26 cellular contexts compared by ENCODE assay signal in genomic region chr3:155441506-155441905, GRCh38.
"Had no signal": no experiment of that assay in that cellular context is flagged by ENCODE, and none has a peak within 500 bp of the region (broad histone marks: within the 10 kb centered on the region; RNA-seq: fewer than 3 reads in every experiment).

No MANE protein-coding gene starts in this region.

- H3K27me3 ChIP-seq: SJCRH30 had no signal

- H3K36me3 ChIP-seq: SJCRH30 had no signal

- H3K9me3 ChIP-seq: SJCRH30 had no signal

- FAIRE-seq: bronchial epithelial cell, TTC549 had no signal

- H3K4me3 ChIP-seq: SJCRH30, SK-N-MC had no signal

- DNase-seq: activated CD4-positive, alpha-beta memory T cell treated with anti-CD3 and anti-CD28 coated beads for 36 hours; activated CD4-positive, alpha-beta T cell treated with anti-CD3 and anti-CD28 coated beads, Interleukin-2, amount 10 ng/mL, durations not matched to agents 24 days and 14 days; activated CD8-positive, alpha-beta memory T cell treated with anti-CD3 and anti-CD28 coated beads, Interleukin-2, amount 50 U/mL, for 4 hours; activated gamma-delta T cell treated with Interleukin-2 at 50 U/mL for 16 hours; activated naive CD4-positive, alpha-beta T cell treated with anti-CD3 and anti-CD28 coated beads, Interleukin-2, amount 10 ng/mL, durations not matched to agents 7 days and 5 days; activated naive CD8-positive, alpha-beta T cell treated with anti-CD3 and anti-CD28 coated beads, Interleukin-2, amount 50 U/mL, for 24 hours; activated T-cell treated with anti-CD3 and anti-CD28 coated beads for 4 hours; activated T-cell treated with anti-CD3 and anti-CD28 coated beads, Interleukin-2, amount 50 U/mL, for 4 hours; Karpas-422; KBM-7; NCI-H1048; NCI-H1105 treated with DMSO at 0.1 percent for 48 hours; NCI-H1436; NCI-H1694; NCI-H1930; NCI-H2081 treated with DMSO at 0.1 percent for 48 hours; NCI-H226; NCI-H446 treated with DMSO at 0.1 percent for 48 hours; NCI-H524; NCI-H69; SHP77; SJCRH30 had no signal

- H3K27ac ChIP-seq: SJCRH30, SK-N-MC had no signal

- ATAC-seq: activated naive CD8-positive, alpha-beta T cell treated with anti-CD3 and anti-CD28 coated beads, Interleukin-2, amount 50 U/mL, for 24 hours; activated T-cell treated with anti-CD3 and anti-CD28 coated beads, Interleukin-2, amount 50 U/mL, for 4 hours; Panc1 had no signal

- H3K4me1 ChIP-seq: SJCRH30 had no signal
